10 cellular contexts compared by ENCODE assay signal in genomic region chr17:49595328-49595727, GRCh38.
"Had no signal": no experiment of that assay in that cellular context is flagged by ENCODE, and none has a peak within 500 bp of the region (broad histone marks: within the 10 kb centered on the region; RNA-seq: fewer than 3 reads in every experiment).

No MANE protein-coding gene starts in this region.

- H3K4me2 ChIP-seq: GM23338, KMS-11 had no signal

- H3K27ac ChIP-seq: HL-60, KMS-11 had no signal

- H3K36me3 ChIP-seq: HAP-1 had no signal

- ATAC-seq: GM23338, HCT116 had no signal

- H3K9me3 ChIP-seq: HAP-1 had no signal

- FAIRE-seq: H1 had no signal

- H3K4me3 ChIP-seq: GM23338, HAP-1 had no signal

- DNase-seq: H7, HFFc6, IMR-90, KBM-7 had no signal

- H3K9ac ChIP-seq: KMS-11 had no signal

- H2AFZ ChIP-seq: GM23338 had no signal
